Comparison of ENCODE assay signal across 14 cellular contexts in genomic region chr17:49055181-49055927, GRCh38. TPM values are rescaled to one million over a fixed set of nuclear protein-coding genes. Genes with fewer than 3 reads are reported as not detected.
"Had no signal": no experiment of that assay in that cellular context is flagged by ENCODE, and none has a peak within 500 bp of the region (broad histone marks: within the 10 kb centered on the region; RNA-seq: fewer than 3 reads in every experiment).

No MANE protein-coding gene starts in this region.

- H3K9me3 ChIP-seq: gastrocnemius medialis, sigmoid colon, suprapubic skin, upper lobe of right lung had no signal

- H3K36me3 ChIP-seq: gastrocnemius medialis, sigmoid colon, suprapubic skin, upper lobe of right lung had no signal

- H3K36me3 Mint-ChIP-seq: natural killer cell, T-cell had no signal

- H3K27ac Mint-ChIP-seq: activated CD4-positive, alpha-beta T cell treated with anti-CD3 and anti-CD28 coated beads, Interleukin-2, amount 10 ng/mL, durations not matched to agents 24 days and 14 days; natural killer cell; T-cell had no signal

- DNase-seq: activated CD4-positive, alpha-beta T cell treated with anti-CD3 and anti-CD28 coated beads, Interleukin-2, amount 10 ng/mL, durations not matched to agents 24 days and 14 days; activated naive CD4-positive, alpha-beta T cell treated with Interleukin-2 at 50 U/mL for 16 hours; caudate nucleus; cortex of kidney; effector CD8-positive, alpha-beta T cell; gastrocnemius medialis; left colon; natural killer cell; sigmoid colon; stimulated activated CD4-positive, alpha-beta T cell treated with anti-CD3 and anti-CD28 coated beads, Interleukin-12 subunit alpha, Interleukin-12 subunit beta, amount 100 ng/mL, for 4 hours; stimulated activated naive CD8-positive, alpha-beta T cell treated with anti-CD3 and anti-CD28 coated beads, Interleukin-15, Interleukin-2, amounts not matched to agents 100 U/mL and 50 U/mL, for 24 hours; T-cell; upper lobe of right lung had no signal

- H3K27ac ChIP-seq: gastrocnemius medialis, sigmoid colon, suprapubic skin, upper lobe of right lung had no signal

- H3K9me3 Mint-ChIP-seq: activated CD4-positive, alpha-beta T cell treated with anti-CD3 and anti-CD28 coated beads, Interleukin-2, amount 10 ng/mL, durations not matched to agents 24 days and 14 days; natural killer cell; T-cell had no signal

- H3K4me1 Mint-ChIP-seq: activated CD4-positive, alpha-beta T cell treated with anti-CD3 and anti-CD28 coated beads, Interleukin-2, amount 10 ng/mL, durations not matched to agents 24 days and 14 days; natural killer cell; T-cell had no signal

- H3K4me3 Mint-ChIP-seq: activated CD4-positive, alpha-beta T cell treated with anti-CD3 and anti-CD28 coated beads, Interleukin-2, amount 10 ng/mL, durations not matched to agents 24 days and 14 days; natural killer cell; T-cell had no signal

- H3K4me1 ChIP-seq: gastrocnemius medialis, sigmoid colon, suprapubic skin, upper lobe of right lung had no signal

- H3K4me3 ChIP-seq: gastrocnemius medialis, sigmoid colon, suprapubic skin, upper lobe of right lung had no signal

- ATAC-seq: gastrocnemius medialis; left colon; natural killer cell; stimulated activated naive CD8-positive, alpha-beta T cell treated with anti-CD3 and anti-CD28 coated beads, Interleukin-15, Interleukin-2, amounts not matched to agents 100 U/mL and 50 U/mL, for 24 hours; T-cell; upper lobe of right lung had no signal

RNA-seq across cellular contexts. Expression of gene IGF2BP1, which starts 58.2 kb away (rescaled TPM):
- total RNA-seq: activated CD4-positive, alpha-beta T cell treated with anti-CD3 and anti-CD28 coated beads, Interleukin-2, amount 10 ng/mL, durations not matched to agents 24 days and 14 days; gastrocnemius medialis; natural killer cell; suprapubic skin; upper lobe of right lung had no signal
